Comparison of ENCODE assay signal across 11 cellular contexts in genomic region chr4:98639523-98639922, GRCh38. TPM values are rescaled to one million over a fixed set of nuclear protein-coding genes. Genes with fewer than 3 reads are reported as not detected.
DNase-seq lines count a peak whose midpoint lies in the region; ATAC-seq and TF ChIP-seq lines count a peak whose summit lies in the region.
"Had no signal": no experiment of that assay in that cellular context is flagged by ENCODE, and none has a peak within 500 bp of the region (broad histone marks: within the 10 kb centered on the region; RNA-seq: fewer than 3 reads in every experiment).

No MANE protein-coding gene starts in this region.

- H3K4me1 Mint-ChIP-seq in naive B cell (peaks cover 9 to 18% (median 12%) of the 10 kb centered on the region in 3 donors), MCF 10A (ENCODE audit: insufficient read depth, unreplicated experiment) (peaks cover 8% of the 10 kb centered on the region)

- H3K9me3 Mint-ChIP-seq in naive B cell (no peaks in the 10 kb centered on the region), MCF 10A (ENCODE audit: unreplicated experiment) (no peaks in the 10 kb centered on the region)

- H3K9me2 ChIP-seq in PC-9 (ENCODE audit: insufficient read depth) = no peaks in the 10 kb centered on the region

- H3K4me3 Mint-ChIP-seq in naive B cell = peak overlapping the region in 4 of 8 donors; percentile 3 to 79 (median 26)
- no peak overlapping the region for H3K4me3 Mint-ChIP-seq in MCF 10A (ENCODE audit: unreplicated experiment)

- intact Hi-C loops in tibial artery (cut with DNase I; ENCODE audit: low total_unique reads) = no loop called here
- intact Hi-C loops in PC-9 (cut with micrococcal nuclease; ENCODE audit: unreplicated experiment) = no loop called here
- intact Hi-C loops in MCF 10A (cut with micrococcal nuclease) = no loop called here

- POLR2A ChIA-PET in PC-9 (lab: Charles Lee; ENCODE audit: unreplicated experiment) = no interaction called here
- POLR2A ChIA-PET in MCF 10A (lab: Yijun Ruan, JAX) = interaction anchor here (0.7 to 1.2 kb wide), 3 partner anchors 9 to 19 kb away, joined by 3 read pairs; partner anchors contain the start of gene TSPAN5

- peaks cover 0 to 4% of the 10 kb centered on the region in 2 donors for H3K36me3 Mint-ChIP-seq in naive B cell
- no peaks in the 10 kb centered on the region for H3K36me3 Mint-ChIP-seq in MCF 10A (ENCODE audit: insufficient read depth, unreplicated experiment)

- no peaks in the 10 kb centered on the region for H4K20me1 ChIP-seq in PC-9 (ENCODE audit: insufficient read depth)

- H2AFZ ChIP-seq in PC-9 = no peak overlapping the region

- no peak overlapping the region for H3K4me3 ChIP-seq in tibial artery
- H3K4me3 ChIP-seq in PC-9 = no peak overlapping the region

- H3K27me3 Mint-ChIP-seq in naive B cell = no peaks in the 10 kb centered on the region
- no peaks in the 10 kb centered on the region for H3K27me3 Mint-ChIP-seq in MCF 10A (ENCODE audit: insufficient read depth, unreplicated experiment)

- peaks cover 22% of the 10 kb centered on the region for H3F3A ChIP-seq in PC-9 (ENCODE audit: insufficient read depth, low read depth)

- BruUV-seq in PC-9 (replicated peaks; lab: Mats Ljungman, UMichigan) = no TSS peak
- no TSS peak for BruUV-seq in MCF 10A (replicated peaks; lab: Mats Ljungman, UMichigan)

- CTCF ChIA-PET in PC-9 (lab: Charles Lee) (no interaction called here), MCF 10A (lab: Yijun Ruan, JAX) (interaction anchor here (0.6 kb wide), 1 partner anchor 360 kb away, joined by 3 read pairs; no protein-coding TSS in a partner anchor)

- H3K79me2 ChIP-seq in PC-9 (ENCODE audit: low read depth) = peaks cover 64% of the 10 kb centered on the region

- no peak overlapping the region for H3K4me2 ChIP-seq in PC-9

- H3K9me3 ChIP-seq in tibial artery = no peaks in the 10 kb centered on the region
- H3K9me3 ChIP-seq in PC-9 (ENCODE audit: insufficient read depth, low read depth) = no peaks in the 10 kb centered on the region

- H3K36me3 ChIP-seq in tibial artery (no peaks in the 10 kb centered on the region), PC-9 (ENCODE audit: low read depth) (no peaks in the 10 kb centered on the region)

- peak overlapping the region in 3 of 6 donors; percentile 41 to 63 (median 46) for H3K27ac Mint-ChIP-seq in naive B cell
- no peak overlapping the region for H3K27ac Mint-ChIP-seq in MCF 10A (ENCODE audit: low read depth, unreplicated experiment)

- no peak overlapping the region for H3K27ac ChIP-seq in tibial artery
- H3K27ac ChIP-seq in PC-9 = no peak overlapping the region

- TF ChIP-seq CTCF in tibial artery (IDR thresholded peaks at IDR 0.05) = no peak
- TF ChIP-seq CTCF in PC-9 (conservative IDR thresholded peaks at IDR 0.05) = no peak
- no peak for TF ChIP-seq CTCF in MCF 10A (IDR thresholded peaks at IDR 0.05; ENCODE audit: unreplicated experiment)

- H3K4me1 ChIP-seq in tibial artery (no peaks in the 10 kb centered on the region), PC-9 (replicated peaks; ENCODE audit: insufficient read depth) (peaks cover 30% of the 10 kb centered on the region)

- ATAC-seq in GM19023 (IDR thresholded peaks at IDR 0.05; ENCODE audit: unreplicated experiment) = peak; percentile 63
- peak; percentile 62 for ATAC-seq in HG02759 (IDR thresholded peaks at IDR 0.05; ENCODE audit: unreplicated experiment)
- peak; percentile 36 to 47 for ATAC-seq in naive B cell (ENCODE audit: low read depth in 2 of 2)
- ATAC-seq: left colon had no signal

- DNase-seq in RPMI8226 = peak; percentile 46
- DNase-seq in naive B cell = no peak
- no peak for DNase-seq in NCI-H69 (lab: John Stamatoyannopoulos, UW)
- DNase-seq in tibial artery = no peak
- no peak for DNase-seq in PC-9
- DNase-seq in MCF 10A (ENCODE audit: unreplicated experiment) = no peak
- DNase-seq: cortex of kidney, left colon, NCI-H1092 had no signal

- H3K27me3 ChIP-seq in tibial artery (no peaks in the 10 kb centered on the region), PC-9 (ENCODE audit: insufficient read depth, low read depth) (no peaks in the 10 kb centered on the region)

RNA-seq across cellular contexts. Expression of gene TSPAN5, which starts 18.9 kb away (rescaled TPM):
- 10 to 100 TPM in 1 of 6 donors, 1 to 10 TPM in 5; 3.9 to 10.2 (median 8.8) TPM for polyA plus RNA-seq in naive B cell (ENCODE audit: low read depth in 6 of 6)
- total RNA-seq in PC-9 (2021) (9.8 and 12.4 TPM in 2 replicates), MCF 10A (2022) (18.5 and 19.8 TPM in 2 replicates)
